Comparison of ENCODE assay signal across 12 cellular contexts in genomic region chr7:2321020-2321419, GRCh38. TPM values are rescaled to one million over a fixed set of nuclear protein-coding genes. Genes with fewer than 3 reads are reported as not detected.
DNase-seq lines count a peak whose midpoint lies in the region; ATAC-seq and TF ChIP-seq lines count a peak whose summit lies in the region.
"Had no signal": no experiment of that assay in that cellular context is flagged by ENCODE, and none has a peak within 500 bp of the region (broad histone marks: within the 10 kb centered on the region; RNA-seq: fewer than 3 reads in every experiment).

No MANE protein-coding gene starts in this region.

- TF ChIP-seq POLR2A in prostate gland (IDR thresholded peaks at IDR 0.05) = no peak

- H3K9me2 ChIP-seq in PC-3 (replicated peaks; ENCODE audit: low read length) = no peaks in the 10 kb centered on the region

- BruUV-seq in PC-3 (replicated peaks; lab: Mats Ljungman, UMichigan) = no TSS peak

- no peak overlapping the region for H2AFZ ChIP-seq in PC-3 (ENCODE audit: low read length)

- H3K36me3 ChIP-seq in PC-3 (ENCODE audit: low read depth, low read length) (no peaks in the 10 kb centered on the region), prostate gland (no peaks in the 10 kb centered on the region), ascending aorta (no peaks in the 10 kb centered on the region)
- H3K36me3 ChIP-seq: suprapubic skin had no signal

- H3K27me3 ChIP-seq in PC-3 (ENCODE audit: low read length) (no peaks in the 10 kb centered on the region), prostate gland (replicated peaks; ENCODE audit: insufficient read depth) (no peaks in the 10 kb centered on the region), ascending aorta (no peaks in the 10 kb centered on the region)
- H3K27me3 ChIP-seq: suprapubic skin had no signal

- ATAC-seq in PC-3 (peak; percentile 29), HG02884 (IDR thresholded peaks at IDR 0.05; ENCODE audit: unreplicated experiment) (no peak)

- 44% methylated on average over 11 of the region's 11 CpGs for whole genome bisulfite sequencing in prostate gland

- H3F3A ChIP-seq in PC-3 (ENCODE audit: low read length, unreplicated experiment) = no peaks in the 10 kb centered on the region

- no peaks in the 10 kb centered on the region for H3K4me1 ChIP-seq in PC-3 (ENCODE audit: insufficient read depth, low read length)
- H3K4me1 ChIP-seq in prostate gland (replicated peaks) = no peaks in the 10 kb centered on the region
- no peaks in the 10 kb centered on the region for H3K4me1 ChIP-seq in ascending aorta
- H3K4me1 ChIP-seq: suprapubic skin had no signal

- H3K27ac ChIP-seq in PC-3 (ENCODE audit: low read length) (no peak overlapping the region), prostate gland (no peak overlapping the region), ascending aorta (no peak overlapping the region)
- H3K27ac ChIP-seq: suprapubic skin had no signal

- H3K4me3 ChIP-seq in PC-3 (ENCODE audit: low read length) (no peak overlapping the region), fibroblast of mammary gland (ENCODE audit: control insufficient read depth, low read depth, low read length) (no peak overlapping the region), prostate gland (no peak overlapping the region), ascending aorta (no peak overlapping the region)
- H3K4me3 ChIP-seq: suprapubic skin had no signal

- H4K20me1 ChIP-seq in PC-3 (ENCODE audit: low read length) = no peaks in the 10 kb centered on the region

- intact Hi-C loops in PC-3 (cut with micrococcal nuclease) (no loop called here), prostate gland (cut with DNase I) (no loop called here), ascending aorta (cut with DNase I) (no loop called here)

- POLR2A ChIA-PET in PC-3 (lab: Charles Lee; ENCODE audit: unreplicated experiment) = no interaction called here

- DNase-seq in NCI-H748 (lab: John Stamatoyannopoulos, UW; ENCODE audit: unreplicated experiment) = peak; percentile 18
- no peak for DNase-seq in NCI-H748 treated with DMSO at 0.1 percent for 48 hours (lab: John Stamatoyannopoulos, UW)
- DNase-seq in PC-3 = no peak
- no peak for DNase-seq in fibroblast of mammary gland (ENCODE audit: low read depth)
- peak; percentile 7 for DNase-seq in prostate gland (ENCODE audit: low spot score)
- no peak for DNase-seq in ascending aorta (ENCODE audit: low spot score in 2 of 2)
- no peak for DNase-seq in middle frontal gyrus (ENCODE audit: extremely low spot score, low spot score)
- DNase-seq: activated CD4-positive, CD25-positive, alpha-beta regulatory T cell treated with anti-CD3 and anti-CD28 coated beads, Interleukin-2, amount 50 U/mL, for 72 hours; GF-D8; SIG-M5 had no signal

- CTCF ChIA-PET in PC-3 (lab: Charles Lee) = no interaction called here

- H3K79me2 ChIP-seq in PC-3 (ENCODE audit: low read length) = no peaks in the 10 kb centered on the region

- H3K9me3 ChIP-seq in PC-3 (ENCODE audit: low read length) (no peaks in the 10 kb centered on the region), prostate gland (no peaks in the 10 kb centered on the region), ascending aorta (no peaks in the 10 kb centered on the region)
- H3K9me3 ChIP-seq: suprapubic skin had no signal

- no peak overlapping the region for H3K9ac ChIP-seq in PC-3 (ENCODE audit: low read length)

- TF ChIP-seq CTCF in PC-3 (conservative IDR thresholded peaks at IDR 0.05; ENCODE audit: low read depth, low read length) (no peak), fibroblast of mammary gland (conservative IDR thresholded peaks at IDR 0.05; ENCODE audit: control insufficient read depth, insufficient read depth, low read depth, low read length) (peak; percentile 14), prostate gland (IDR thresholded peaks at IDR 0.05) (peak in 1 of 4 experiments; percentile 18), ascending aorta (IDR thresholded peaks at IDR 0.05) (no peak)

- no peak overlapping the region for H3K4me2 ChIP-seq in PC-3 (ENCODE audit: low read length)

RNA-seq across cellular contexts. Expression of gene SNX8, which starts 6.8 kb away (rescaled TPM):
- total RNA-seq in PC-3 (2014; rRNA removed) = 12.3 and 20.5 TPM in 2 replicates
- total RNA-seq in prostate gland = 10 to 100 TPM; 10.7 to 29.2 TPM
- 12.2 TPM for total RNA-seq in ascending aorta

RNA-seq across cellular contexts. Expression of gene EIF3B, which starts 33.6 kb away (rescaled TPM):
- total RNA-seq in PC-3 (2014; rRNA removed) = 289 and 377 TPM in 2 replicates
- 100 to 1,000 TPM; 141 to 220 TPM for total RNA-seq in prostate gland
- total RNA-seq in ascending aorta = 84.9 TPM

Comparison
In these comparisons a context has a peak if more than half of its experiments do, and no peak if none do; other contexts are left out.
1. DNase-seq: peak in NCI-H748 (single experiment) and prostate gland (single experiment); none in NCI-H748 treated with DMSO at 0.1 percent for 48 hours (single experiment), PC-3 (single experiment), fibroblast of mammary gland (single experiment), ascending aorta (0 of 2) and middle frontal gyrus (single experiment).